ENCODE assay signal across 25 cellular contexts in the genomic region with DNA sequence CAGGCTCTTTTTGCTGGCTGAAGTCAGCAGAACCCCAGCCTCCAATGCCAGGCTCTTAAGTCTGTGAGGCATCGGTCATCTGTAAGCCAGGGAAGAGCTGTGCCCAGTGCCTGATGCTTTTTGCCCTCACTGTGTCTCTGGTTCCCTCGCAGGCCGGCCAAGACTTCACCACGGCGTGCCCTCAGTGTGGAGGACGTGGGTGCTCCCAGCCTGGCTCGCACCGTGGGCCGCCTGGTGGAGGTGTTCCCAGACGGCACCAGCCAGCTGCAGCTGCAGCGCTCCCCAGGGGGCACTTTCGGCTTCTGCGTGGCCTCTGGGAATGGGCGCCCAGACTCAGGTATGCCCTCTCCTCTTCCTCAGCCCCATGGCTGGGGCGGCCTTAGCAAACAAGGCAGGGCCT. TPM values are rescaled to one million over a fixed set of nuclear protein-coding genes. Genes with fewer than 3 reads are reported as not detected.
"Had no signal": no experiment of that assay in that cellular context is flagged by ENCODE, and none has a peak within 500 bp of the region (broad histone marks: within the 10 kb centered on the region; RNA-seq: fewer than 3 reads in every experiment).

No MANE protein-coding gene starts in this region.

- ATAC-seq: activated CD8-positive, alpha-beta T cell treated with anti-CD3 and anti-CD28 coated beads for 36 hours; activated naive CD8-positive, alpha-beta T cell treated with anti-CD3 and anti-CD28 coated beads, Interleukin-2, amount 50 U/mL, for 24 hours; heart left ventricle; naive thymus-derived CD8-positive, alpha-beta T cell; sciatic nerve; stimulated activated effector memory CD8-positive, alpha-beta T cell treated with anti-CD3 and anti-CD28 coated beads, Interleukin-12 subunit alpha, Interleukin-12 subunit beta, amount 100 ng/mL, for 72 hours; stimulated activated naive CD8-positive, alpha-beta T cell treated with anti-CD3 and anti-CD28 coated beads, Interleukin-15, amount 100 ng/mL, for 72 hours; upper lobe of right lung had no signal

- H3K27me3 ChIP-seq: heart left ventricle, thyroid gland, upper lobe of right lung had no signal

- H3K27me3 Mint-ChIP-seq: activated B cell treated with CpG ODN at 0.5 μM for 24 hours; activated CD8-positive, alpha-beta T cell treated with anti-CD3 and anti-CD28 coated beads for 36 hours; activated naive CD4-positive, alpha-beta T cell treated with anti-CD3 and anti-CD28 coated beads, Interleukin-2, amount 50 U/mL, for 24 hours; stimulated activated naive CD8-positive, alpha-beta T cell treated with anti-CD3 and anti-CD28 coated beads, Interleukin-15, amount 100 ng/mL, for 72 hours had no signal

- H3K4me3 ChIP-seq: heart left ventricle, skin epidermis, thyroid gland, upper lobe of right lung had no signal

- H3K9me3 ChIP-seq: heart left ventricle, thyroid gland, upper lobe of right lung had no signal

- H3K27ac ChIP-seq: heart left ventricle, skin epidermis, thyroid gland, upper lobe of right lung had no signal

- H3K4me1 Mint-ChIP-seq: activated B cell treated with CpG ODN at 0.5 μM for 24 hours; activated naive CD4-positive, alpha-beta T cell treated with anti-CD3 and anti-CD28 coated beads, Interleukin-2, amount 50 U/mL, for 24 hours; activated naive CD8-positive, alpha-beta T cell treated with anti-CD3 and anti-CD28 coated beads, Interleukin-2, amount 50 U/mL, for 24 hours; immature natural killer cell; memory B cell; stimulated activated naive CD8-positive, alpha-beta T cell treated with anti-CD3 and anti-CD28 coated beads, Interleukin-15, amount 100 ng/mL, for 72 hours had no signal

- DNase-seq: activated B cell treated with CpG ODN at 0.5 μM for 24 hours; activated CD4-positive, alpha-beta T cell treated with anti-CD3 and anti-CD28 coated beads, Interleukin-2, amount 50 U/mL, for 1 hour; activated CD8-positive, alpha-beta T cell treated with anti-CD3 and anti-CD28 coated beads for 36 hours; activated naive CD8-positive, alpha-beta T cell treated with anti-CD3 and anti-CD28 coated beads, Interleukin-2, amount 50 U/mL, for 24 hours; activated T-cell treated with anti-CD3 and anti-CD28 coated beads, Interleukin-2, amount 50 U/mL, for 48 hours; amygdala; caudate nucleus; heart left ventricle; hypothalamus; immature natural killer cell; midbrain; naive thymus-derived CD8-positive, alpha-beta T cell; stimulated activated CD4-positive, alpha-beta T cell treated with anti-CD3 and anti-CD28 coated beads, Interleukin-4, amount 100 ng/mL, for 24 hours; stimulated activated naive CD8-positive, alpha-beta T cell treated with anti-CD3 and anti-CD28 coated beads, Interleukin-15, amount 100 ng/mL, for 72 hours; substantia nigra; thyroid gland; upper lobe of right lung had no signal

- H3K27ac Mint-ChIP-seq: activated B cell treated with CpG ODN at 0.5 μM for 24 hours; activated CD8-positive, alpha-beta T cell treated with anti-CD3 and anti-CD28 coated beads for 36 hours; activated naive CD4-positive, alpha-beta T cell treated with anti-CD3 and anti-CD28 coated beads, Interleukin-2, amount 50 U/mL, for 24 hours; activated naive CD8-positive, alpha-beta T cell treated with anti-CD3 and anti-CD28 coated beads, Interleukin-2, amount 50 U/mL, for 24 hours; activated T-helper 2 cell treated with anti-CD3 and anti-CD28 coated beads, Interferon-gamma antibody, Interleukin-2, Interleukin-4, amounts not matched to agents 10 μg/mL and 5 μg/mL and 100 μg/mL, durations not matched to agents 14 hours and 24 hours and 36 hours; immature natural killer cell; memory B cell; naive thymus-derived CD8-positive, alpha-beta T cell; stimulated activated naive CD8-positive, alpha-beta T cell treated with anti-CD3 and anti-CD28 coated beads, Interleukin-15, amount 100 ng/mL, for 72 hours; T-helper 2 cell treated with Interferon-gamma antibody and Interleukin-4, amounts not matched to agents 5 μg/mL and 100 μg/mL, for 36 hours had no signal

- H3K4me3 Mint-ChIP-seq: activated B cell treated with CpG ODN at 0.5 μM for 24 hours; activated CD8-positive, alpha-beta T cell treated with anti-CD3 and anti-CD28 coated beads for 36 hours; activated naive CD4-positive, alpha-beta T cell treated with anti-CD3 and anti-CD28 coated beads, Interleukin-2, amount 50 U/mL, for 24 hours; activated naive CD8-positive, alpha-beta T cell treated with anti-CD3 and anti-CD28 coated beads, Interleukin-2, amount 50 U/mL, for 24 hours; immature natural killer cell; memory B cell; naive thymus-derived CD8-positive, alpha-beta T cell; neural crest cell; stimulated activated effector memory CD8-positive, alpha-beta T cell treated with anti-CD3 and anti-CD28 coated beads, Interleukin-12 subunit alpha, Interleukin-12 subunit beta, amount 100 ng/mL, for 72 hours; stimulated activated naive CD8-positive, alpha-beta T cell treated with anti-CD3 and anti-CD28 coated beads, Interleukin-15, amount 100 ng/mL, for 72 hours; T-helper 2 cell treated with Interferon-gamma antibody and Interleukin-4, amounts not matched to agents 5 μg/mL and 100 μg/mL, for 36 hours had no signal

- H3K9me3 Mint-ChIP-seq: neural crest cell had no signal

- H3K4me1 ChIP-seq: heart left ventricle, thyroid gland, upper lobe of right lung had no signal

RNA-seq across cellular contexts. Expression of gene KIAA1614, which starts 32.5 kb away (rescaled TPM):
- polyA plus RNA-seq: immature natural killer cell had no signal
